Comparison of ENCODE assay signal across 9 cellular contexts in genomic region chr19:15431396-15432017, GRCh38. TPM values are rescaled to one million over a fixed set of nuclear protein-coding genes. Genes with fewer than 3 reads are reported as not detected.
DNase-seq lines count a peak whose midpoint lies in the region; ATAC-seq and TF ChIP-seq lines count a peak whose summit lies in the region.
"Had no signal": no experiment of that assay in that cellular context is flagged by ENCODE, and none has a peak within 500 bp of the region (broad histone marks: within the 10 kb centered on the region; RNA-seq: fewer than 3 reads in every experiment).

No MANE protein-coding gene starts in this region.

- WGBS in IMR-90 (ENCODE audit: extremely low coverage in 2 of 2, insufficient read length in 1 of 2), 2 experiments: 4% methylated on average over 4 of the region's 7 CpGs; no CpG with 5 or more reads in 1 of the 2 experiments

- peak overlapping the region; percentile 71 for H2AK5ac ChIP-seq in IMR-90 (ENCODE audit: low read depth, low read length)

- peak overlapping the region; percentile 65; the same call in 1 of the 2 replicates for H3K56ac ChIP-seq in IMR-90 (ENCODE audit: extremely low read depth, insufficient read depth, low read length)

- H3K36me3 Mint-ChIP-seq in chondrocyte (ENCODE audit: low read depth): peaks cover 10% of the 10 kb centered on the region

- H4K5ac ChIP-seq in IMR-90 (ENCODE audit: low read depth, low read length): peak overlapping the region; percentile 7; the same call in 1 of the 2 replicates

- H3K14ac ChIP-seq in IMR-90 (replicated peaks; ENCODE audit: low read depth, low read length): peak overlapping the region; percentile 81

- H3K79me1 ChIP-seq in IMR-90 (ENCODE audit: low read depth in 1 of 2, low read length in 2 of 2): peaks cover 10 to 52% of the 10 kb centered on the region in 2 experiments

- TSS peak; percentile 57 for BruUV-seq in IMR-90 (replicated peaks; lab: Mats Ljungman, UMichigan)

- H3K9ac ChIP-seq in IMR-90 (ENCODE audit: low read depth, low read length): peak overlapping the region; percentile 98
- peak overlapping the region; percentile 46 for H3K9ac ChIP-seq in muscle layer of colon (ENCODE audit: low read length)

- TF ChIP-seq RAD21 in IMR-90 (IDR thresholded peaks at IDR 0.05; ENCODE audit: low read length): no peak

- TF ChIP-seq POLR2A in IMR-90 (IDR thresholded peaks at IDR 0.05; ENCODE audit: low read depth, low read length): no peak

- H3K27me3 Mint-ChIP-seq in chondrocyte (ENCODE audit: low read depth): no peaks in the 10 kb centered on the region

- no peak overlapping the region for H2BK15ac ChIP-seq in IMR-90 (ENCODE audit: low read depth, low read length)

- H3K4me1 ChIP-seq in ACC112 (ENCODE audit: control insufficient read depth, insufficient read depth, low read length, unreplicated experiment) (peaks cover 3% of the 10 kb centered on the region), IMR-90 (ENCODE audit: control insufficient read depth, insufficient read depth, low read length) (peaks cover 20% of the 10 kb centered on the region), muscle layer of colon (ENCODE audit: insufficient read depth, low read length) (peaks cover 23% of the 10 kb centered on the region)

- peak overlapping the region; percentile 24 for H3K4ac ChIP-seq in IMR-90 (ENCODE audit: low read depth, low read length)

- peak overlapping the region; percentile 88 for H3K27ac Mint-ChIP-seq in chondrocyte (ENCODE audit: unreplicated experiment)

- CTCF ChIA-PET in IMR-90 (lab: Yijun Ruan, JAX): interaction anchor here (0.6 to 1.4 kb wide), 3 partner anchors 12 to 114 kb away, joined by 3 to 4 read pairs (median 3); partner anchors contain the start of gene AKAP8L

- H2BK120ac ChIP-seq in IMR-90 (ENCODE audit: low read depth, low read length): no peak overlapping the region

- H4K8ac ChIP-seq in IMR-90 (ENCODE audit: low read depth in 2 of 2, low read length in 2 of 2): peak overlapping the region; percentile 56 to 80; a peak in 3 of 4 replicates

- peak overlapping the region; percentile 66; the same call in 1 of the 2 replicates for H4K91ac ChIP-seq in IMR-90 (ENCODE audit: insufficient read depth, low read depth, low read length)

- peaks cover 12% of the 10 kb centered on the region; the same call in 1 of the 2 replicates for H3K9me1 ChIP-seq in IMR-90 (ENCODE audit: insufficient read depth, low read length)

- H3K4me3 ChIP-seq in ACC112 (ENCODE audit: low read depth, low read length) (peak overlapping the region; percentile 83), IMR-90 (ENCODE audit: insufficient read depth, low read depth, low read length) (peak overlapping the region; percentile 100), muscle layer of colon (ENCODE audit: low read depth in 1 of 2, low read length in 2 of 2) (peak overlapping the region; percentile 80 to 81)

- H3K36me3 ChIP-seq in ACC112 (ENCODE audit: insufficient read depth, low read length) (peaks cover 5% of the 10 kb centered on the region; the same call in 1 of the 2 replicates), IMR-90 (ENCODE audit: control insufficient read depth, insufficient read depth, low read length) (peaks cover 25% of the 10 kb centered on the region), muscle layer of colon (ENCODE audit: insufficient read depth, low read length) (peaks cover 5% of the 10 kb centered on the region)

- H4K20me1 ChIP-seq in IMR-90 (ENCODE audit: insufficient read depth, low read length): peaks cover 43% of the 10 kb centered on the region

- no peak overlapping the region for H2AFZ ChIP-seq in ACC112 (ENCODE audit: low read length, unreplicated experiment)
- peak overlapping the region; percentile 82 for H2AFZ ChIP-seq in IMR-90 (replicated peaks; ENCODE audit: low read length, poor library complexity)

- intact Hi-C loops in IMR-90 (cut with micrococcal nuclease): loop anchor here (5.0 kb wide), 1 partner anchor 126 kb away; no protein-coding TSS in a partner anchor

- DNase-seq in IMR-90: no peak
- DNase-seq in chondrocyte (ENCODE audit: low spot score): no peak
- no peak for DNase-seq in epidermal melanocyte (ENCODE audit: insufficient read length, low spot score)
- no peak for DNase-seq in HK-2 (ENCODE audit: unreplicated experiment)

- no peaks in the 10 kb centered on the region for H3K9me3 ChIP-seq in IMR-90 (ENCODE audit: control insufficient read depth, insufficient read depth, low read length)
- H3K9me3 ChIP-seq in muscle layer of colon (ENCODE audit: low read length): no peaks in the 10 kb centered on the region

- H3K23ac ChIP-seq in IMR-90 (ENCODE audit: low read depth, low read length): peak overlapping the region; percentile 5; the same call in 1 of the 2 replicates

- H3K4me3 Mint-ChIP-seq in chondrocyte (ENCODE audit: unreplicated experiment): peak overlapping the region; percentile 89

- H3K4me2 ChIP-seq in IMR-90 (ENCODE audit: low read depth, low read length): peak overlapping the region; percentile 99

- no peak for TF ChIP-seq CTCF in IMR-90 (conservative IDR thresholded peaks at IDR 0.05; ENCODE audit: low read depth, low read length)
- TF ChIP-seq CTCF in chondrocyte (IDR thresholded peaks at IDR 0.05): no peak

- dilution Hi-C loops in IMR-90 (cut with HindIII; ENCODE audit: low sequenced_read_pairs, unreplicated experiment): no loop called here

- no peak overlapping the region for H3K27ac ChIP-seq in ACC112 (ENCODE audit: low read depth, low read length)
- peak overlapping the region; percentile 96 for H3K27ac ChIP-seq in IMR-90 (ENCODE audit: insufficient read depth, low read length)
- H3K27ac ChIP-seq in muscle layer of colon (ENCODE audit: low read depth, low read length): peak overlapping the region; percentile 66

- in situ Hi-C loops in IMR-90 (cut with MboI; ENCODE audit: low sequenced_read_pairs): loop anchor here (25.0 kb wide), 1 partner anchor 869 kb away; the partner anchor contains the start of gene NDUFB7

- POLR2A ChIA-PET in IMR-90 (lab: Charles Lee; ENCODE audit: unreplicated experiment): no interaction called here

- H2BK20ac ChIP-seq in IMR-90 (ENCODE audit: low read depth, low read length): no peak overlapping the region

- no peak overlapping the region for H2BK5ac ChIP-seq in IMR-90 (ENCODE audit: low read depth, low read length, poor library complexity, severe bottlenecking)

- no peaks in the 10 kb centered on the region for H3K9me3 Mint-ChIP-seq in chondrocyte (ENCODE audit: low read depth)

- H3K4me1 Mint-ChIP-seq in chondrocyte (ENCODE audit: low read depth): peaks cover 28% of the 10 kb centered on the region

- no peak for ATAC-seq in IMR-90 (ENCODE audit: low read depth)
- ATAC-seq in HG03342 (IDR thresholded peaks at IDR 0.05; ENCODE audit: unreplicated experiment): no peak
- ATAC-seq in HG02981 (IDR thresholded peaks at IDR 0.05; ENCODE audit: unreplicated experiment): no peak
- ATAC-seq: left colon had no signal

- H3K79me2 ChIP-seq in ACC112 (ENCODE audit: control insufficient read depth, insufficient read depth, low read length, unreplicated experiment): peaks cover 36% of the 10 kb centered on the region

- peak overlapping the region; percentile 96 for H2AK9ac ChIP-seq in IMR-90 (replicated peaks; ENCODE audit: low read depth, low read length, poor library complexity)

- H3K27me3 ChIP-seq in ACC112 (ENCODE audit: insufficient read depth, low read length) (no peaks in the 10 kb centered on the region), IMR-90 (ENCODE audit: control insufficient read depth, insufficient read depth, low read length) (no peaks in the 10 kb centered on the region), muscle layer of colon (ENCODE audit: control insufficient read depth in 1 of 2, insufficient read depth in 2 of 2, low read length in 2 of 2) (no peaks in the 10 kb centered on the region)

- no peak overlapping the region; the same call in 1 of the 2 replicates for H3K18ac ChIP-seq in IMR-90 (ENCODE audit: low read depth, low read length)

TF ChIP-seq in IMR-90, 13 proteins besides CTCF, POLR2A, EP300 and RAD21 (continues in another document):
- no peak for TF ChIP-seq NFE2L2 (IDR thresholded peaks at IDR 0.05; ENCODE audit: low read depth, low read length)
- TF ChIP-seq MAFK (IDR thresholded peaks at IDR 0.05; ENCODE audit: low read depth, low read length): no peak
- no peak for TF ChIP-seq RCOR1 (IDR thresholded peaks at IDR 0.05; ENCODE audit: insufficient replicate concordance, low read length)
- TF ChIP-seq CHD1 (IDR thresholded peaks at IDR 0.05; ENCODE audit: low read depth, low read length): no peak
- no peak for TF ChIP-seq BHLHE40 (IDR thresholded peaks at IDR 0.05; ENCODE audit: low read depth, low read length)
- TF ChIP-seq CEBPB (IDR thresholded peaks at IDR 0.05; ENCODE audit: low read depth, low read length): no peak
- TF ChIP-seq SMC3 (IDR thresholded peaks at IDR 0.05; ENCODE audit: low read depth, low read length): no peak
- no peak for TF ChIP-seq RFX5 (IDR thresholded peaks at IDR 0.05; ENCODE audit: low read depth, low read length)

RNA-seq across cellular contexts. Expression of gene AKAP8L, which starts 12.7 kb away (rescaled TPM):
- total RNA-seq in IMR-90 (2012; rRNA removed) (40.8 and 44.6 TPM in 2 replicates), chondrocyte (69.5 to 103 TPM (median 76.0 TPM) in 3 replicates)
- 41.0 and 43.1 TPM in 2 replicates for polyA plus RNA-seq in IMR-90 (2012; rRNA removed)
- polyA plus RNA-seq in IMR-90 (2012; cell fraction: cytosol; rRNA removed): 18.5 and 19.3 TPM in 2 replicates
- polyA plus RNA-seq in IMR-90 (2012; cell fraction: nucleus; rRNA removed; ENCODE audit: low replicate concordance): 207 and 357 TPM in 2 replicates

RNA-seq across cellular contexts. Expression of gene WIZ, which starts 18.2 kb away (rescaled TPM):
- total RNA-seq in IMR-90 (2012; rRNA removed) (0.90 and 1.1 TPM in 2 replicates), chondrocyte (50.6 to 54.0 TPM (median 52.4 TPM) in 3 replicates)
- polyA plus RNA-seq in IMR-90 (2012; rRNA removed): 27.1 and 31.6 TPM in 2 replicates
- polyA plus RNA-seq in IMR-90 (2012; cell fraction: cytosol; rRNA removed): 13.7 and 31.4 TPM in 2 replicates
- polyA plus RNA-seq in IMR-90 (2012; cell fraction: nucleus; rRNA removed; ENCODE audit: low replicate concordance): 38.0 and 74.0 TPM in 2 replicates

RNA-seq across cellular contexts. Expression of gene RASAL3, which starts 32.8 kb away (rescaled TPM):
- total RNA-seq in IMR-90 (2012; rRNA removed) (not detected in 2 replicates), chondrocyte (0.05 TPM in 1 of 3 replicates, not detected in the others)
- 0.07 TPM in 1 of 2 replicates, not detected in the other for polyA plus RNA-seq in IMR-90 (2012; rRNA removed)
- polyA plus RNA-seq in IMR-90 (2012; cell fraction: cytosol; rRNA removed): 0.04 and 0.05 TPM in 2 replicates
- polyA plus RNA-seq in IMR-90 (2012; cell fraction: nucleus; rRNA removed; ENCODE audit: low replicate concordance): 0.05 and 0.07 TPM in 2 replicates

RNA-seq across cellular contexts. Expression of gene PGLYRP2, which starts 47.8 kb away (rescaled TPM):
- not detected in 2 replicates for total RNA-seq in IMR-90 (2012; rRNA removed)
- polyA plus RNA-seq in IMR-90 (2012; rRNA removed): not detected in 2 replicates
- not detected in 2 replicates for polyA plus RNA-seq in IMR-90 (2012; cell fraction: cytosol; rRNA removed)
- not detected in 2 replicates for polyA plus RNA-seq in IMR-90 (2012; cell fraction: nucleus; rRNA removed; ENCODE audit: low replicate concordance)
- total RNA-seq in chondrocyte: not detected in 3 replicates
- total RNA-seq: left colon had no signal

RNA-seq across cellular contexts. Expression of gene AKAP8, which starts 51.9 kb away (rescaled TPM):
- total RNA-seq in IMR-90 (2012; rRNA removed): 12.2 and 16.9 TPM in 2 replicates
- polyA plus RNA-seq in IMR-90 (2012; rRNA removed): 13.4 and 14.8 TPM in 2 replicates
- polyA plus RNA-seq in IMR-90 (2012; cell fraction: cytosol; rRNA removed): 7.5 and 7.6 TPM in 2 replicates
- 49.7 and 58.6 TPM in 2 replicates for polyA plus RNA-seq in IMR-90 (2012; cell fraction: nucleus; rRNA removed; ENCODE audit: low replicate concordance)
- total RNA-seq in chondrocyte: 21.3 to 23.5 TPM (median 23.0 TPM) in 3 replicates

Comparison
In these comparisons a context has a peak if more than half of its experiments do, and no peak if none do; other contexts are left out.
1. RNA of gene WIZ, which starts 18.2 kb away (total RNA-seq): 50.6 to 54.0 TPM in chondrocyte; 0.90 to 1.1 TPM in IMR-90; every median in the first group is over 10 times any median in the second.
2. Peak in every context shown above with its lines, with median percentiles within 50 percentile points of each other: H3K4me3 ChIP-seq.